ENCODE assay signal across 14 cellular contexts in genomic region chr12:50533203-50533584, GRCh38. TPM values are rescaled to one million over a fixed set of nuclear protein-coding genes. Genes with fewer than 3 reads are reported as not detected.
DNase-seq lines count a peak whose midpoint lies in the region; ATAC-seq, FAIRE-seq and TF ChIP-seq lines count a peak whose summit lies in the region.
"Had no signal": no experiment of that assay in that cellular context is flagged by ENCODE, and none has a peak within 500 bp of the region (broad histone marks: within the 10 kb centered on the region; RNA-seq: fewer than 3 reads in every experiment).

No MANE protein-coding gene starts in this region.

- H3K9me3 Mint-ChIP-seq in immature natural killer cell = no peaks in the 10 kb centered on the region
- H3K9me3 Mint-ChIP-seq: memory B cell had no signal

- dilution Hi-C loops in keratinocyte (cut with MboI; ENCODE audit: extremely low pct_ligation_motif_present, low sequenced_read_pairs) = no loop called here

- H3K36me3 Mint-ChIP-seq in immature natural killer cell = peaks cover 0 to 6% (median 0%) of the 10 kb centered on the region in 3 donors

- no peaks in the 10 kb centered on the region for H3K9me2 ChIP-seq in SK-N-SH

- H3K9me3 ChIP-seq in SK-N-SH = no peaks in the 10 kb centered on the region
- peaks cover 2% of the 10 kb centered on the region for H3K9me3 ChIP-seq in keratinocyte (ENCODE audit: control insufficient read depth, low read depth, low read length)
- no peaks in the 10 kb centered on the region for H3K9me3 ChIP-seq in subcutaneous abdominal adipose tissue (ENCODE audit: control insufficient read depth in 5 of 5, low read length in 5 of 5)
- no peaks in the 10 kb centered on the region for H3K9me3 ChIP-seq in neuronal stem cell (replicated peaks in 1 of 2; ENCODE audit: control insufficient read depth in 2 of 2, insufficient read depth in 1 of 2, low read depth in 1 of 2, low read length in 2 of 2)
- H3K9me3 ChIP-seq: ascending aorta had no signal

- peaks cover 23 to 24% of the 10 kb centered on the region in 2 donors for H3K4me1 Mint-ChIP-seq in immature natural killer cell

- no peak for DNase-seq in activated CD4-positive, CD25-positive, alpha-beta regulatory T cell treated with anti-CD3 and anti-CD28 coated beads, Interleukin-2, amount 50 U/mL, for 72 hours
- DNase-seq in SK-N-SH = no peak
- DNase-seq in keratinocyte (ENCODE audit: low read depth, low spot score) = no peak
- DNase-seq in immature natural killer cell = no peak
- no peak for DNase-seq in neuronal stem cell (ENCODE audit: low spot score)
- DNase-seq in stimulated activated CD4-positive, alpha-beta T cell treated with anti-CD3 and anti-CD28 coated beads, Interleukin-4, amount 100 ng/mL, for 4 hours = no peak
- DNase-seq: NCI-H2029, substantia nigra had no signal

- H2BK15ac ChIP-seq in neuronal stem cell (ENCODE audit: low read length) = no peak overlapping the region

- peaks cover 42% of the 10 kb centered on the region for H3F3A ChIP-seq in SK-N-SH (replicated peaks; ENCODE audit: insufficient read depth)

- no peak for TF ChIP-seq RAD21 in SK-N-SH (IDR thresholded peaks at IDR 0.05; ENCODE audit: low read length)

- H4K20me1 ChIP-seq in SK-N-SH (ENCODE audit: insufficient read depth) (no peaks in the 10 kb centered on the region), keratinocyte (ENCODE audit: control insufficient read depth, extremely low read depth, insufficient read depth, low read length) (no peaks in the 10 kb centered on the region)

- peak; percentile 67 for FAIRE-seq in keratinocyte (lab: Jason Lieb, UNC)
- FAIRE-seq: A204.1 had no signal

- no peak overlapping the region for H2AK5ac ChIP-seq in neuronal stem cell (ENCODE audit: low read depth, low read length)

- H3K23ac ChIP-seq in neuronal stem cell (ENCODE audit: low read depth, low read length, poor library complexity) = no peak overlapping the region

- H3K9me1 ChIP-seq in keratinocyte (ENCODE audit: control insufficient read depth, extremely low read depth, insufficient read depth, low read length) = no peaks in the 10 kb centered on the region

- H3K14ac ChIP-seq in neuronal stem cell (ENCODE audit: low read length) = no peak overlapping the region

- TF ChIP-seq EP300 in SK-N-SH (IDR thresholded peaks at IDR 0.05; ENCODE audit: borderline replicate concordance in 1 of 2, low read depth in 1 of 2, low read length in 1 of 2) = no peak

- H3K18ac ChIP-seq in neuronal stem cell (ENCODE audit: low read length) = no peak overlapping the region

- no peak overlapping the region for H3K27ac Mint-ChIP-seq in immature natural killer cell
- H3K27ac Mint-ChIP-seq: memory B cell had no signal

- TF ChIP-seq CTCF in SK-N-SH (IDR thresholded peaks at IDR 0.05) = no peak
- no peak for TF ChIP-seq CTCF in keratinocyte (optimal IDR thresholded peaks at IDR 0.05 in 1 of 3, IDR thresholded peaks at IDR 0.05 in 1 of 3, conservative IDR thresholded peaks at IDR 0.05 in 1 of 3; ENCODE audit: extremely low read depth in 1 of 3, insufficient read depth in 2 of 3, low read length in 3 of 3)

- peaks cover 3% of the 10 kb centered on the region for H3K79me1 ChIP-seq in neuronal stem cell (ENCODE audit: low read depth, low read length)

- WGBS in SK-N-SH (ENCODE audit: low lambda C conversion rate) = 83% methylated on average over 2 of the region's 2 CpGs
- no CpG with 5 or more reads among the region's 2 CpGs for WGBS in neuronal stem cell (ENCODE audit: extremely low coverage in 2 of 2, insufficient read length in 2 of 2, insufficient replicate concordance in 1 of 2), 2 donors

- H2BK120ac ChIP-seq in neuronal stem cell (ENCODE audit: low read depth, low read length) = no peak overlapping the region

- peaks cover 0 to 2% (median 0%) of the 10 kb centered on the region in 3 donors for H3K27me3 Mint-ChIP-seq in immature natural killer cell (ENCODE audit: low read depth in 3 of 3)
- H3K27me3 Mint-ChIP-seq: memory B cell had no signal

- peak overlapping the region; percentile 55; the same call in 1 of the 2 replicates for H3K9ac ChIP-seq in SK-N-SH
- peak overlapping the region; percentile 74 for H3K9ac ChIP-seq in keratinocyte (ENCODE audit: control insufficient read depth, extremely low read depth, insufficient read depth, low read length)
- no peak overlapping the region for H3K9ac ChIP-seq in subcutaneous abdominal adipose tissue (ENCODE audit: low read length in 5 of 5)
- H3K9ac ChIP-seq in neuronal stem cell (ENCODE audit: low read depth, low read length, poor library complexity) = no peak overlapping the region

- CTCF ChIA-PET in SK-N-SH (lab: Yijun Ruan, JAX) = interaction anchor here (1.1 kb wide), 1 partner anchor 105 kb away, joined by 3 read pairs; no protein-coding TSS in a partner anchor

- H3K4me1 ChIP-seq in SK-N-SH (ENCODE audit: control insufficient read depth in 1 of 2, insufficient read depth in 2 of 2, low read depth in 1 of 2, low read length in 1 of 2) = peaks cover 0 to 23% of the 10 kb centered on the region in 2 experiments; a peak in 1 of 4 replicates
- peaks cover 50% of the 10 kb centered on the region for H3K4me1 ChIP-seq in keratinocyte (ENCODE audit: control insufficient read depth, extremely low read depth, insufficient read depth, low read length)
- H3K4me1 ChIP-seq in subcutaneous abdominal adipose tissue (ENCODE audit: control insufficient read depth in 5 of 5, insufficient read depth in 5 of 5, low read length in 5 of 5) = peaks cover 0 to 10% (median 4%) of the 10 kb centered on the region in 5 donors
- H3K4me1 ChIP-seq in neuronal stem cell (ENCODE audit: control insufficient read depth in 2 of 2, insufficient read depth in 1 of 2, low read depth in 1 of 2, low read length in 2 of 2) = peaks cover 0 to 7% of the 10 kb centered on the region in 2 donors
- H3K4me1 ChIP-seq: ascending aorta had no signal

- H2BK5ac ChIP-seq in neuronal stem cell (ENCODE audit: low read length) = no peak overlapping the region

- H3K4me2 ChIP-seq in SK-N-SH (peak overlapping the region; percentile 46; the same call in 1 of the 2 replicates), keratinocyte (ENCODE audit: control insufficient read depth, extremely low read depth, insufficient read depth, low read depth, low read length) (peak overlapping the region; percentile 93), neuronal stem cell (ENCODE audit: insufficient read depth, low read length, poor library complexity, severe bottlenecking) (no peak overlapping the region)

- POLR2A ChIA-PET in SK-N-SH (lab: Yijun Ruan, JAX) = no interaction called here

- H3K27me3 ChIP-seq in SK-N-SH (ENCODE audit: insufficient read depth) = no peaks in the 10 kb centered on the region
- no peaks in the 10 kb centered on the region for H3K27me3 ChIP-seq in keratinocyte (ENCODE audit: control insufficient read depth, extremely low read depth, insufficient read depth, low read length)
- H3K27me3 ChIP-seq in subcutaneous abdominal adipose tissue (ENCODE audit: control insufficient read depth in 5 of 5, insufficient read depth in 4 of 5, low read length in 5 of 5) = no peaks in the 10 kb centered on the region
- no peaks in the 10 kb centered on the region for H3K27me3 ChIP-seq in neuronal stem cell (ENCODE audit: control insufficient read depth in 3 of 3, insufficient read depth in 3 of 3, low read depth in 1 of 3, low read length in 3 of 3)
- H3K27me3 ChIP-seq: ascending aorta had no signal

- H3K4ac ChIP-seq in neuronal stem cell (ENCODE audit: low read length) = no peak overlapping the region

- ATAC-seq in activated CD4-positive, CD25-positive, alpha-beta regulatory T cell treated with anti-CD3 and anti-CD28 coated beads, Interleukin-2, amount 50 U/mL, for 24 hours = peak; percentile 5 to 7
- ATAC-seq: Right ventricle myocardium inferior had no signal

- H3K79me2 ChIP-seq in SK-N-SH (ENCODE audit: insufficient read depth) (peaks cover 66% of the 10 kb centered on the region), keratinocyte (ENCODE audit: control insufficient read depth, insufficient read depth, low read length) (peaks cover 54% of the 10 kb centered on the region)

- H3K4me3 ChIP-seq in SK-N-SH (ENCODE audit: low read depth in 2 of 2, low read length in 1 of 2) (no peak overlapping the region), keratinocyte (ENCODE audit: control insufficient read depth in 2 of 3, extremely low read depth in 1 of 3, insufficient read depth in 2 of 3, low read depth in 1 of 3, low read length in 3 of 3) (peak overlapping the region in 2 of 3 experiments; percentile 33 to 36), subcutaneous abdominal adipose tissue (ENCODE audit: low read depth in 1 of 5, low read length in 5 of 5) (no peak overlapping the region), neuronal stem cell (ENCODE audit: low read length in 2 of 2) (no peak overlapping the region)
- H3K4me3 ChIP-seq: ascending aorta had no signal

- H4K8ac ChIP-seq in neuronal stem cell (ENCODE audit: low read depth, low read length) = no peak overlapping the region

- H2AFZ ChIP-seq in SK-N-SH (ENCODE audit: low read depth) (no peak overlapping the region), keratinocyte (ENCODE audit: control insufficient read depth, low read length) (peak overlapping the region; percentile 10), neuronal stem cell (ENCODE audit: low read length) (no peak overlapping the region)

- H3K36me3 ChIP-seq in SK-N-SH (replicated peaks in 1 of 2; ENCODE audit: control insufficient read depth in 1 of 2, insufficient read depth in 2 of 2, low read length in 1 of 2) (no peaks in the 10 kb centered on the region), keratinocyte (ENCODE audit: control insufficient read depth in 2 of 2, extremely low read depth in 1 of 2, insufficient read depth in 2 of 2, low read length in 2 of 2) (peaks cover 3 to 10% of the 10 kb centered on the region in 2 experiments), subcutaneous abdominal adipose tissue (ENCODE audit: control insufficient read depth in 5 of 5, insufficient read depth in 5 of 5, low read length in 5 of 5) (no peaks in the 10 kb centered on the region), neuronal stem cell (replicated peaks in 1 of 2; ENCODE audit: control insufficient read depth in 2 of 2, insufficient read depth in 2 of 2, low read length in 2 of 2) (peaks cover 0 to 9% of the 10 kb centered on the region in 2 donors)
- H3K36me3 ChIP-seq: ascending aorta had no signal

- H2BK12ac ChIP-seq in neuronal stem cell (ENCODE audit: low read length) = no peak overlapping the region

- no peak overlapping the region for H4K91ac ChIP-seq in neuronal stem cell (ENCODE audit: low read depth, low read length, poor library complexity)

- H3K4me3 Mint-ChIP-seq in immature natural killer cell = no peak overlapping the region
- H3K4me3 Mint-ChIP-seq: memory B cell had no signal

- H3K27ac ChIP-seq in SK-N-SH (ENCODE audit: low read depth in 2 of 2, low read length in 1 of 2) = peak overlapping the region in 1 of 2 experiments; percentile 85; a peak in 2 of 4 replicates
- peak overlapping the region; percentile 99 for H3K27ac ChIP-seq in keratinocyte (ENCODE audit: control insufficient read depth, insufficient read depth, low read length)
- peak overlapping the region; percentile 23 for H3K27ac ChIP-seq in subcutaneous abdominal adipose tissue (ENCODE audit: low read depth, low read length)
- H3K27ac ChIP-seq in neuronal stem cell (replicated peaks; ENCODE audit: low read length) = no peak overlapping the region
- H3K27ac ChIP-seq: ascending aorta had no signal

RNA-seq across cellular contexts. Expression of gene DIP2B, which starts 28.4 kb away (rescaled TPM):
- polyA plus RNA-seq in SK-N-SH (2012; rRNA removed) = 6.6 and 8.6 TPM in 2 replicates
- 6.8 and 7.6 TPM in 2 replicates for polyA plus RNA-seq in SK-N-SH (2012; cell fraction: cytosol; rRNA removed)
- 6.5 and 11.6 TPM in 2 replicates for polyA plus RNA-seq in SK-N-SH (2012; cell fraction: nucleus; rRNA removed)
- polyA plus RNA-seq in keratinocyte = 29.7 to 30.2 TPM (median 30.2 TPM) in 3 replicates
- 9.5 TPM for polyA plus RNA-seq in keratinocyte (2011; ENCODE audit: low read depth)
- 17.2 and 28.4 TPM in 2 replicates for polyA plus RNA-seq in keratinocyte (2011; cell fraction: cytosol; rRNA removed)
- polyA plus RNA-seq in keratinocyte (2011; cell fraction: nucleus; rRNA removed) = 43.5 and 49.3 TPM in 2 replicates
- 18.2 and 20.6 TPM in 2 replicates for polyA plus RNA-seq in keratinocyte (2012; ENCODE audit: low replicate concordance)
- 79.5 to 84.6 TPM (median 80.3 TPM) in 3 replicates for polyA minus RNA-seq in keratinocyte
- polyA minus RNA-seq in keratinocyte (2011; cell fraction: cytosol; rRNA and poly(A)+ RNA removed) = 38.6 TPM
- 71.1 and 114 TPM in 2 replicates for polyA minus RNA-seq in keratinocyte (2011; cell fraction: nucleus; rRNA and poly(A)+ RNA removed)
- polyA plus RNA-seq in immature natural killer cell = 1 to 10 TPM; 2.0 to 7.2 (median 3.4) TPM
- 10.1 TPM for polyA plus RNA-seq in neuronal stem cell (2013, experiment 1 of 2)
- 11.0 TPM for polyA plus RNA-seq in neuronal stem cell (2013, experiment 2 of 2)

Comparison
In these comparisons a context has a peak if more than half of its experiments do, and no peak if none do; other contexts are left out.
1. H3K4me3 ChIP-seq: peak in keratinocyte (2 of 3); none in SK-N-SH (0 of 2), subcutaneous abdominal adipose tissue (0 of 5) and neuronal stem cell (0 of 2).
2. H3K9ac ChIP-seq: peak in SK-N-SH (single experiment) and keratinocyte (single experiment); none in subcutaneous abdominal adipose tissue (0 of 5) and neuronal stem cell (single experiment).